ENCODE assay signal across 15 cellular contexts in genomic region chr11:31987118-31988005, GRCh38.
A peak's percentile ranks its signal among the peaks of the same experiment; 100 is the strongest.
DNase-seq lines count a peak whose midpoint lies in the region; ATAC-seq, FAIRE-seq and TF ChIP-seq lines count a peak whose summit lies in the region.
"Had no signal": no experiment of that assay in that cellular context is flagged by ENCODE, and none has a peak within 500 bp of the region (broad histone marks: within the 10 kb centered on the region; RNA-seq: fewer than 3 reads in every experiment).

No MANE protein-coding gene starts in this region.

- H3K4me1 ChIP-seq in ES-I3 (ENCODE audit: insufficient read depth, low read length): no peaks in the 10 kb centered on the region
- H3K4me1 ChIP-seq in endothelial cell of umbilical vein (ENCODE audit: control insufficient read depth, extremely low read depth, insufficient read depth, low read length): no peaks in the 10 kb centered on the region
- no peaks in the 10 kb centered on the region for H3K4me1 ChIP-seq in neuronal stem cell (ENCODE audit: control insufficient read depth in 2 of 2, insufficient read depth in 1 of 2, low read depth in 1 of 2, low read length in 2 of 2)
- H3K4me1 ChIP-seq: pancreas had no signal

- H4K20me1 ChIP-seq in endothelial cell of umbilical vein (replicated peaks; ENCODE audit: control insufficient read depth, extremely low read depth, insufficient read depth, low read length): no peaks in the 10 kb centered on the region

- no peak for TF ChIP-seq POLR2A in endothelial cell of umbilical vein (IDR thresholded peaks at IDR 0.05; ENCODE audit: low read depth, low read length)

- H3K9ac ChIP-seq in ES-I3 (ENCODE audit: low read depth, low read length) (peak overlapping the region; percentile 60; the same call in 1 of the 2 replicates), endothelial cell of umbilical vein (replicated peaks; ENCODE audit: extremely low read depth, insufficient read depth, low read length) (no peak overlapping the region), neuronal stem cell (ENCODE audit: low read depth, low read length, poor library complexity) (peak overlapping the region; percentile 34)

- BruUV-seq in endothelial cell of umbilical vein (replicated peaks; lab: Mats Ljungman, UMichigan): no TSS peak

- CTCF ChIA-PET in endothelial cell of umbilical vein (lab: Charles Lee): no interaction called here

- DNase-seq in NCI-H2227 (lab: John Stamatoyannopoulos, UW; ENCODE audit: unreplicated experiment): peak; percentile 56
- no peak for DNase-seq in endothelial cell of umbilical vein (ENCODE audit: low read depth, low spot score)
- peak; percentile 27 for DNase-seq in neuronal stem cell (ENCODE audit: low spot score)
- no peak for DNase-seq in NCI-H510A (lab: John Stamatoyannopoulos, UW)
- no peak for DNase-seq in NCI-H1694 (lab: John Stamatoyannopoulos, UW)
- DNase-seq in NCI-H2107 (lab: John Stamatoyannopoulos, UW): no peak
- DNase-seq: activated CD4-positive, alpha-beta T cell treated with anti-CD3 and anti-CD28 coated beads for 4 hours; central memory CD4-positive, alpha-beta T cell; stimulated activated CD4-positive, alpha-beta T cell treated with anti-CD3 and anti-CD28 coated beads, Interleukin-4, amount 100 ng/mL, for 4 hours; SW 1271 had no signal

- H3K18ac ChIP-seq in neuronal stem cell (ENCODE audit: low read length): no peak overlapping the region

- no peak overlapping the region for H2BK5ac ChIP-seq in neuronal stem cell (ENCODE audit: low read length)

- H3K79me2 ChIP-seq in endothelial cell of umbilical vein (ENCODE audit: control insufficient read depth, insufficient read depth, low read length): no peaks in the 10 kb centered on the region

- intact Hi-C loops in endothelial cell of umbilical vein (cut with micrococcal nuclease): no loop called here

- H3K4me2 ChIP-seq in endothelial cell of umbilical vein (ENCODE audit: insufficient read depth, low read length) (no peak overlapping the region), neuronal stem cell (ENCODE audit: insufficient read depth, low read length, poor library complexity, severe bottlenecking) (peak overlapping the region; percentile 49)

- dilution Hi-C loops in endothelial cell of umbilical vein (cut with MboI; ENCODE audit: extremely low pct_ligation_motif_present, low sequenced_read_pairs): no loop called here

- H2BK12ac ChIP-seq in neuronal stem cell (ENCODE audit: low read length): no peak overlapping the region

- no peak overlapping the region for H3K14ac ChIP-seq in neuronal stem cell (ENCODE audit: low read length)

- no peak for TF ChIP-seq CTCF in endothelial cell of umbilical vein (IDR thresholded peaks at IDR 0.05; ENCODE audit: extremely low read depth in 1 of 2, insufficient read depth in 1 of 2, low read depth in 1 of 2, low read length in 2 of 2)

- POLR2A ChIA-PET in endothelial cell of umbilical vein (lab: Charles Lee): no interaction called here

- no peak overlapping the region for H4K91ac ChIP-seq in neuronal stem cell (ENCODE audit: low read depth, low read length, poor library complexity)

- H2AFZ ChIP-seq in endothelial cell of umbilical vein (ENCODE audit: low read depth, low read length) (no peak overlapping the region), neuronal stem cell (ENCODE audit: low read length) (peak overlapping the region; percentile 87)

- no peak overlapping the region for H4K8ac ChIP-seq in neuronal stem cell (ENCODE audit: low read depth, low read length)

- FAIRE-seq in endothelial cell of umbilical vein (lab: Jason Lieb, UNC): no peak
- FAIRE-seq: frontal cortex, pancreas had no signal

- H3K9me3 ChIP-seq in ES-I3 (ENCODE audit: control insufficient read depth, insufficient read depth, low read length) (no peaks in the 10 kb centered on the region), endothelial cell of umbilical vein (replicated peaks; ENCODE audit: control insufficient read depth, insufficient read depth, low read length) (no peaks in the 10 kb centered on the region), neuronal stem cell (replicated peaks in 1 of 2; ENCODE audit: control insufficient read depth in 2 of 2, insufficient read depth in 1 of 2, low read depth in 1 of 2, low read length in 2 of 2) (peaks cover 3 to 4% of the 10 kb centered on the region in 2 donors)
- H3K9me3 ChIP-seq: MG63, pancreas had no signal

- WGBS in neuronal stem cell (ENCODE audit: extremely low coverage in 2 of 2, insufficient read length in 2 of 2, insufficient replicate concordance in 1 of 2), 2 donors: no CpG with 5 or more reads among the region's 64 CpGs

- H3K27ac ChIP-seq in endothelial cell of umbilical vein (ENCODE audit: insufficient read depth, low read depth, low read length) (no peak overlapping the region), neuronal stem cell (replicated peaks; ENCODE audit: low read length) (no peak overlapping the region)
- H3K27ac ChIP-seq: pancreas had no signal

- no peak overlapping the region for H2BK15ac ChIP-seq in neuronal stem cell (ENCODE audit: low read length)

- no peak overlapping the region for H3K4ac ChIP-seq in neuronal stem cell (ENCODE audit: low read length)

- no peak for ATAC-seq in HG03378 (IDR thresholded peaks at IDR 0.05; ENCODE audit: unreplicated experiment)

- H3K23ac ChIP-seq in neuronal stem cell (ENCODE audit: low read depth, low read length, poor library complexity): no peak overlapping the region

- no peak overlapping the region for H2AK5ac ChIP-seq in neuronal stem cell (ENCODE audit: low read depth, low read length)

- H2BK120ac ChIP-seq in neuronal stem cell (ENCODE audit: low read depth, low read length): no peak overlapping the region

- H3K9me1 ChIP-seq in endothelial cell of umbilical vein (replicated peaks; ENCODE audit: control insufficient read depth, extremely low read depth, insufficient read depth, low read length): no peaks in the 10 kb centered on the region

- H3K36me3 ChIP-seq in ES-I3 (ENCODE audit: insufficient read depth, low read length) (no peaks in the 10 kb centered on the region), endothelial cell of umbilical vein (ENCODE audit: control insufficient read depth in 2 of 2, extremely low read depth in 1 of 2, insufficient read depth in 2 of 2, low read length in 2 of 2) (no peaks in the 10 kb centered on the region), neuronal stem cell (replicated peaks in 1 of 2; ENCODE audit: control insufficient read depth in 2 of 2, insufficient read depth in 2 of 2, low read length in 2 of 2) (no peaks in the 10 kb centered on the region)
- H3K36me3 ChIP-seq: MG63, pancreas had no signal

- no peaks in the 10 kb centered on the region for H3K79me1 ChIP-seq in neuronal stem cell (ENCODE audit: low read depth, low read length)

- H3K4me3 ChIP-seq in endothelial cell of umbilical vein (replicated peaks in 1 of 3; ENCODE audit: insufficient read depth in 1 of 3, low read depth in 1 of 3, low read length in 3 of 3) (no peak overlapping the region), neuronal stem cell (ENCODE audit: low read length in 2 of 2) (peak overlapping the region in 1 of 2 donors; percentile 75)
- H3K4me3 ChIP-seq: MG63 had no signal

- H3K27me3 ChIP-seq in endothelial cell of umbilical vein (ENCODE audit: control insufficient read depth in 2 of 2, insufficient read depth in 2 of 2, low read length in 2 of 2) (peaks cover 8 to 25% of the 10 kb centered on the region in 2 experiments), neuronal stem cell (ENCODE audit: control insufficient read depth in 3 of 3, insufficient read depth in 3 of 3, low read depth in 1 of 3, low read length in 3 of 3) (peaks cover 0 to 52% (median 3%) of the 10 kb centered on the region in 3 experiments)
- H3K27me3 ChIP-seq: MG63 had no signal

TF ChIP-seq in endothelial cell of umbilical vein, 7 proteins besides CTCF, POLR2A, EP300 and RAD21:
- no peak for TF ChIP-seq FOS (IDR thresholded peaks at IDR 0.05; ENCODE audit: borderline replicate concordance, insufficient read depth, low read length)
- peak; percentile 66 for TF ChIP-seq EZH2 (IDR thresholded peaks at IDR 0.05; ENCODE audit: borderline replicate concordance, low read depth, low read length, severe bottlenecking)
- no peak for TF ChIP-seq MAX (IDR thresholded peaks at IDR 0.05; ENCODE audit: insufficient read depth, insufficient read length)
- TF ChIP-seq JUN (IDR thresholded peaks at IDR 0.05; ENCODE audit: borderline replicate concordance, insufficient read depth, insufficient read length, low read depth): no peak
- no peak for TF ChIP-seq POLR2AphosphoS5 (IDR thresholded peaks at IDR 0.05; ENCODE audit: insufficient read depth, low read depth, low read length)
- TF ChIP-seq MYC (IDR thresholded peaks at IDR 0.05; ENCODE audit: low read depth, low read length): no peak
- TF ChIP-seq GATA2 (IDR thresholded peaks at IDR 0.05; ENCODE audit: insufficient read depth, insufficient read length, low read depth, low read length): no peak

Comparison
In these comparisons a context has a peak if more than half of its experiments do, and no peak if none do; other contexts are left out.
1. DNase-seq: peak in NCI-H2227 (single experiment) and neuronal stem cell (single experiment); none in endothelial cell of umbilical vein (single experiment), NCI-H510A (single experiment), NCI-H1694 (single experiment) and NCI-H2107 (single experiment).